ENCODE assay signal across 8 cellular contexts in the genomic region with DNA sequence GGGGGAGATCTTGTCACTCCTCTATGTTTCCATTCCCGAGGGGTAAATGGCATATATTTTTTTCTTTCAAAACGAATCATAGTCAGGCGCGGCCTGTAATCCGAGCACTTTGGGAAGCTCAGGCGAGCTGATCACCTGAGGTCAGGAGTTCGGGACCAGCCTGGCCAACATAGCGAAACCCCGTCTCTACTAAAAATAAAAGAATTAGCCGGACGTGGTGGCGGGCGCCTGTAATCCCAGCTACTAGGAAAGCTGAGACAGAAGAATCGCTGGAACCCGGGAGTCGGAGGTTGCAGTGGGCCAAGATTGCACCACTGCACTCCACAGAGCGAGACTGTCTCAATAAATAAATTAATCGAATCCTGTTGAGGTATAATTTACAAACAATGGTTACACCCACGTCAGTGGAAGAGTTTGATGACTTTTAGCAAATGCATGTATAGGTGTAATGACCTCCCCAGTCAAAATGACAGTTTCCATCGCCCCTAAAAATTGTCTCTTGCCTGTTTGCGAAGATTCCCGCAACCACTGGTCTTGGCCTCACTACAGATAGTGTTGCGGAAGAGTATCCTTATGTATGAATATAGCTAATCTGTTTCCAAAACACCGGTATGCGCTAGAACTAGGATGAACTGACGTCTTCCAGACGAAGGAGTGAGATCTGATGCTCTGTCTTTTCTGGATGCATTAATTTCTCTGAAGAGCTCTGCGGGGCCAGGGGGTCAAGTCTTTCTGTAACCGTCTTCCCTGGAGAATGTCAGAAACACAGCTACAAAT. TPM values are rescaled to one million over a fixed set of nuclear protein-coding genes. Genes with fewer than 3 reads are reported as not detected.
A peak's percentile ranks its signal among the peaks of the same experiment; 100 is the strongest.
DNase-seq lines count a peak whose midpoint lies in the region; ATAC-seq and TF ChIP-seq lines count a peak whose summit lies in the region.

No MANE protein-coding gene starts in this region.

- H3K4me3 ChIP-seq in CD4-positive, CD25-positive, alpha-beta regulatory T cell (ENCODE audit: low read depth, low read length) = peak overlapping the region; percentile 95
- H3K4me3 ChIP-seq in ectodermal cell (ENCODE audit: insufficient read depth, low read depth, low read length) = peak overlapping the region; percentile 92

- H3K4me1 ChIP-seq in CD4-positive, CD25-positive, alpha-beta regulatory T cell (ENCODE audit: control insufficient read depth, insufficient read depth, low read length, poor library complexity, severe bottlenecking) = peaks cover 17% of the 10 kb centered on the region
- no peaks in the 10 kb centered on the region for H3K4me1 ChIP-seq in ectodermal cell (ENCODE audit: control insufficient read depth, insufficient read depth, low read length)

- H3K4me1 Mint-ChIP-seq in CD4-positive, CD25-positive, alpha-beta regulatory T cell = peaks cover 17 to 40% (median 29%) of the 10 kb centered on the region in 4 donors
- peaks cover 26% of the 10 kb centered on the region for H3K4me1 Mint-ChIP-seq in neural crest cell

- H3K9me3 ChIP-seq in CD4-positive, CD25-positive, alpha-beta regulatory T cell (ENCODE audit: control insufficient read depth in 2 of 2, low read length in 2 of 2) = no peaks in the 10 kb centered on the region
- no peaks in the 10 kb centered on the region for H3K9me3 ChIP-seq in ectodermal cell (ENCODE audit: control insufficient read depth, low read length)

- no peaks in the 10 kb centered on the region for H3K9me3 Mint-ChIP-seq in CD4-positive, CD25-positive, alpha-beta regulatory T cell
- no peaks in the 10 kb centered on the region for H3K9me3 Mint-ChIP-seq in neural crest cell

- no peak for TF ChIP-seq CTCF in neural crest cell (conservative IDR thresholded peaks at IDR 0.05)

- peaks cover 7% of the 10 kb centered on the region for H3K27me3 ChIP-seq in CD4-positive, CD25-positive, alpha-beta regulatory T cell (ENCODE audit: control insufficient read depth, insufficient read depth, low read length)
- no peaks in the 10 kb centered on the region for H3K27me3 ChIP-seq in ectodermal cell (ENCODE audit: control insufficient read depth, insufficient read depth, low read length, poor library complexity, severe bottlenecking)

- H3K27ac Mint-ChIP-seq in CD4-positive, CD25-positive, alpha-beta regulatory T cell = peak overlapping the region; percentile 95 to 99 (median 99)
- peak overlapping the region; percentile 48 for H3K27ac Mint-ChIP-seq in neural crest cell (ENCODE audit: unreplicated experiment)

- peaks cover 18% of the 10 kb centered on the region for H3K36me3 ChIP-seq in CD4-positive, CD25-positive, alpha-beta regulatory T cell (ENCODE audit: control insufficient read depth, insufficient read depth, low read length)
- H3K36me3 ChIP-seq in ectodermal cell (ENCODE audit: control insufficient read depth, insufficient read depth, low read length) = no peaks in the 10 kb centered on the region

- peak overlapping the region; percentile 97 to 100 (median 99) for H3K4me3 Mint-ChIP-seq in CD4-positive, CD25-positive, alpha-beta regulatory T cell
- H3K4me3 Mint-ChIP-seq in neural crest cell = peak overlapping the region; percentile 97

- H3K36me3 Mint-ChIP-seq in CD4-positive, CD25-positive, alpha-beta regulatory T cell = peaks cover 10% of the 10 kb centered on the region
- no peaks in the 10 kb centered on the region for H3K36me3 Mint-ChIP-seq in neural crest cell (ENCODE audit: low read depth)

- peaks cover 26% of the 10 kb centered on the region for H3K27me3 Mint-ChIP-seq in CD4-positive, CD25-positive, alpha-beta regulatory T cell
- H3K27me3 Mint-ChIP-seq in neural crest cell (ENCODE audit: low read depth) = peaks cover 9% of the 10 kb centered on the region

- peak overlapping the region; percentile 79 for H3K27ac ChIP-seq in CD4-positive, CD25-positive, alpha-beta regulatory T cell (ENCODE audit: insufficient read depth, low read length, poor library complexity, severe bottlenecking)
- H3K27ac ChIP-seq in ectodermal cell (ENCODE audit: insufficient read depth, low read depth, low read length, poor library complexity, severe bottlenecking) = no peak overlapping the region

- no peak for DNase-seq in CD4-positive, CD25-positive, alpha-beta regulatory T cell
- DNase-seq in NCI-H2227 (lab: John Stamatoyannopoulos, UW; ENCODE audit: unreplicated experiment) (peak; percentile 41), neural crest cell (ENCODE audit: low read depth, low spot score) (no peak), EL (no peak), AG08396 (ENCODE audit: low spot score) (no peak)
- DNase-seq in stimulated activated CD4-positive, alpha-beta T cell treated with anti-CD3 and anti-CD28 coated beads, Interleukin-4, amount 100 ng/mL, for 4 hours = no peak

- 86 to 87% methylated on average over 29 of the region's 29 CpGs for WGBS in ectodermal cell, 2 experiments

- ATAC-seq in CD4-positive, CD25-positive, alpha-beta regulatory T cell (ENCODE audit: low read depth in 2 of 2) = no peak
- ATAC-seq in HG02571 (IDR thresholded peaks at IDR 0.05; ENCODE audit: unreplicated experiment) = no peak

RNA-seq across cellular contexts. Expression of a gene that starts 0.9 kb away (rescaled TPM):
- total RNA-seq in CD4-positive, CD25-positive, alpha-beta regulatory T cell = 54.2 TPM
- polyA plus RNA-seq in CD4-positive, CD25-positive, alpha-beta regulatory T cell = 10 to 100 TPM; 10.2 to 13.5 (median 12.5) TPM
- polyA plus RNA-seq in ectodermal cell (2013, experiment 1 of 4) = 34.8 TPM
- 40.8 TPM for polyA plus RNA-seq in ectodermal cell (2013, experiment 2 of 4)
- polyA plus RNA-seq in ectodermal cell (2013, experiment 3 of 4) = 28.0 TPM
- polyA plus RNA-seq in ectodermal cell (2013, experiment 4 of 4) = 33.7 TPM
- 59.8 and 65.3 TPM in 2 replicates for total RNA-seq in neural crest cell
